Comparison of ENCODE assay signal across 12 cellular contexts in the genomic region with DNA sequence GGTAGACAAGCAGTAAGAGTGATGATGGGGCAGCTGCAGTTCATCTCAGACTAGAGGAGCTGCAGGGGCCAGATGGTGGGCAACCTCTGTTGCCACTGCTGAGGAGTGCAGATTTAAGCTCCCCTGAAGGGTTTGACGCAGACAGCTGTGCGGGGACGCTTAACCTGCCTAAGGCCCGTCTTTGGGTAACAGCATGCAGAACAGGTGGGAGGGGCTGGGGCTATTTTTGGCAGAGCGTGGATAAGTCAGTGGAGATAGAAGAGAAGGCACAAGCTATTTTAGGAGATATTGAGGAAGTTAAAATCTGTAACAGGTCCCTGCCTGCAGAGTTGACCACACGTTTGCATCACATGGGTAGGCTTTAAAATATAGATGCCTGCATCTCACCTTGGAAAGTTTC. TPM values are rescaled to one million over a fixed set of nuclear protein-coding genes. Genes with fewer than 3 reads are reported as not detected.
A peak's percentile ranks its signal among the peaks of the same experiment; 100 is the strongest.
DNase-seq lines count a peak whose midpoint lies in the region; ATAC-seq, FAIRE-seq and TF ChIP-seq lines count a peak whose summit lies in the region.
"Had no signal": no experiment of that assay in that cellular context is flagged by ENCODE, and none has a peak within 500 bp of the region (broad histone marks: within the 10 kb centered on the region; RNA-seq: fewer than 3 reads in every experiment).

No MANE protein-coding gene starts in this region.

- 56 to 80% methylated on average over 6 of the region's 6 CpGs for WGBS in sigmoid colon, 2 donors

- H3K36me3 Mint-ChIP-seq in T-helper 1 cell treated with Interleukin-12 subunit alpha and Interleukin-12 subunit beta and Interleukin-4 antibody, amounts not matched to agents 30 μg/mL and 1 μg/mL, for 36 hours (ENCODE audit: low read depth) = peaks cover 54% of the 10 kb centered on the region

- no peak for FAIRE-seq in bronchial epithelial cell (lab: Jason Lieb, UNC)

- peak overlapping the region; percentile 52 for H3K4me3 Mint-ChIP-seq in T-helper 1 cell treated with Interleukin-12 subunit alpha and Interleukin-12 subunit beta and Interleukin-4 antibody, amounts not matched to agents 30 μg/mL and 1 μg/mL, for 36 hours

- DNase-seq in T-helper 1 cell (no peak), bronchial epithelial cell (ENCODE audit: low read depth) (peak; percentile 45), sigmoid colon (no peak), T-helper 9 cell (no peak)
- DNase-seq: effector CD4-positive, alpha-beta T cell; NCI-H1417 treated with DMSO at 0.1 percent for 48 hours; right lobe of liver had no signal

- H3K27me3 ChIP-seq in bronchial epithelial cell (ENCODE audit: control insufficient read depth, insufficient read depth, low read length) (no peaks in the 10 kb centered on the region), sigmoid colon (no peaks in the 10 kb centered on the region)
- H3K27me3 ChIP-seq: right lobe of liver had no signal

- H3K4me1 ChIP-seq in sigmoid colon = peaks cover 0 to 100% (median 94%) of the 10 kb centered on the region in 4 donors

- H3K4me1 Mint-ChIP-seq in T-helper 1 cell treated with Interleukin-12 subunit alpha and Interleukin-12 subunit beta and Interleukin-4 antibody, amounts not matched to agents 30 μg/mL and 1 μg/mL, for 36 hours (ENCODE audit: low read depth) = peaks cover 79% of the 10 kb centered on the region

- intact Hi-C loops in sigmoid colon (cut with DNase I) = loop anchor here (5.0 kb wide), 1 partner anchor 66 kb away; no protein-coding TSS in a partner anchor

- TF ChIP-seq CTCF in bronchial epithelial cell (IDR thresholded peaks at IDR 0.05; ENCODE audit: insufficient read depth, low read length, severe bottlenecking) (no peak), sigmoid colon (IDR thresholded peaks at IDR 0.05) (no peak)

- H3K9me3 Mint-ChIP-seq in T-helper 1 cell treated with Interleukin-12 subunit alpha and Interleukin-12 subunit beta and Interleukin-4 antibody, amounts not matched to agents 30 μg/mL and 1 μg/mL, for 36 hours = peaks cover 7% of the 10 kb centered on the region

- no peak for TF ChIP-seq POLR2A in sigmoid colon (IDR thresholded peaks at IDR 0.05)

- H3K9me3 ChIP-seq in sigmoid colon = no peaks in the 10 kb centered on the region
- H3K9me3 ChIP-seq: right lobe of liver had no signal

- peaks cover 2% of the 10 kb centered on the region for H3K36me3 ChIP-seq in bronchial epithelial cell (ENCODE audit: control insufficient read depth, insufficient read depth, low read length)
- peaks cover 0 to 8% (median 0%) of the 10 kb centered on the region in 4 donors for H3K36me3 ChIP-seq in sigmoid colon
- H3K36me3 ChIP-seq: right lobe of liver had no signal

- no peak overlapping the region for H3K4me3 ChIP-seq in bronchial epithelial cell (ENCODE audit: low read depth, low read length)
- no peak overlapping the region for H3K4me3 ChIP-seq in sigmoid colon
- H3K4me3 ChIP-seq: right lobe of liver had no signal

- peak overlapping the region in 3 of 4 donors; percentile 44 to 97 (median 62) for H3K27ac ChIP-seq in sigmoid colon
- H3K27ac ChIP-seq: 22Rv1, right lobe of liver had no signal

- no peaks in the 10 kb centered on the region for H3K27me3 Mint-ChIP-seq in T-helper 1 cell treated with Interleukin-12 subunit alpha and Interleukin-12 subunit beta and Interleukin-4 antibody, amounts not matched to agents 30 μg/mL and 1 μg/mL, for 36 hours (ENCODE audit: low read depth)

- H3K27ac Mint-ChIP-seq in T-helper 1 cell treated with Interleukin-12 subunit alpha and Interleukin-12 subunit beta and Interleukin-4 antibody, amounts not matched to agents 30 μg/mL and 1 μg/mL, for 36 hours = peak overlapping the region; percentile 10

- ATAC-seq in HG03342 (IDR thresholded peaks at IDR 0.05; ENCODE audit: unreplicated experiment) = peak; percentile 15
- no peak for ATAC-seq in HG02763 (IDR thresholded peaks at IDR 0.05; ENCODE audit: unreplicated experiment)
- ATAC-seq in GM18858 (IDR thresholded peaks at IDR 0.05; ENCODE audit: unreplicated experiment) = no peak
- ATAC-seq: right lobe of liver had no signal

- TF ChIP-seq EP300 in sigmoid colon (IDR thresholded peaks at IDR 0.05) = no peak

RNA-seq across cellular contexts. Expression of gene CD99, which starts 10.5 kb away (rescaled TPM):
- 51.2 and 57.9 TPM in 2 replicates for total RNA-seq in bronchial epithelial cell
- total RNA-seq in sigmoid colon = 100 to 1,000 TPM; 197 to 552 (median 326) TPM
- polyA plus RNA-seq in sigmoid colon = 100 to 1,000 TPM in 2 of 3 donors, 10 to 100 TPM in 1; 77.2 to 285 (median 109) TPM

RNA-seq across cellular contexts. Expression of gene XG, which starts 50.2 kb away (rescaled TPM):
- total RNA-seq in bronchial epithelial cell (0.26 and 1.4 TPM in 2 replicates), sigmoid colon (1 to 10 TPM in 1 of 4 donors, not detected in 3; 1.1 TPM)
- under 1 TPM in 1 of 3 donors, not detected in 2; 0.03 TPM for polyA plus RNA-seq in sigmoid colon
